In genomic region chr20:22489614-22490286, GRCh38 we compare ENCODE assay signal across 1 cellular context.
TF ChIP-seq lines count a peak whose summit lies in the region.

No MANE protein-coding gene starts in this region.

TF ChIP-seq in HepG2, 621 proteins besides CTCF, POLR2A, EP300 and RAD21 (continued from another document and continues in another):
- TF ChIP-seq UBTF (CRISPR knock-in tag; IDR thresholded peaks at IDR 0.05) (no peak), DZIP1 (CRISPR knock-in tag; IDR thresholded peaks at IDR 0.05) (no peak), KDM5A (IDR thresholded peaks at IDR 0.05; ENCODE audit: borderline replicate concordance, low read length) (no peak), NRL (CRISPR knock-in tag; IDR thresholded peaks at IDR 0.05; ENCODE audit: borderline replicate concordance) (no peak), ZFP36L2 (CRISPR knock-in tag; IDR thresholded peaks at IDR 0.05) (no peak), ELF1 (CRISPR knock-in tag; IDR thresholded peaks at IDR 0.05) (no peak), ZNF280D (CRISPR knock-in tag; IDR thresholded peaks at IDR 0.05) (peak; percentile 40; the same call in 1 of the 2 replicates), MYPOP (CRISPR knock-in tag; IDR thresholded peaks at IDR 0.05) (no peak; the same call in 1 of the 2 replicates), KMT2A (CRISPR knock-in tag; IDR thresholded peaks at IDR 0.05) (no peak), NFKB2 (CRISPR knock-in tag; IDR thresholded peaks at IDR 0.05; ENCODE audit: borderline replicate concordance) (no peak), ZNF207 (IDR thresholded peaks at IDR 0.05; ENCODE audit: borderline replicate concordance) (no peak), PRPF4 (IDR thresholded peaks at IDR 0.05; ENCODE audit: low read depth, low read length, poor library complexity, severe bottlenecking) (no peak), IKZF4 (CRISPR knock-in tag; IDR thresholded peaks at IDR 0.05; ENCODE audit: borderline replicate concordance, low read depth, not compliant biosample characterization) (peak; percentile 85), HBP1 (CRISPR knock-in tag; IDR thresholded peaks at IDR 0.05; ENCODE audit: low read depth) (0 out of 2 replicates have a peak, but pooled peaks have one; percentile 19), DNMT1 (CRISPR knock-in tag; IDR thresholded peaks at IDR 0.05) (no peak), MAX (IDR thresholded peaks at IDR 0.05) (no peak), HDAC6 (IDR thresholded peaks at IDR 0.05; ENCODE audit: low read depth, low read length) (no peak), MTA1 (CRISPR knock-in tag; IDR thresholded peaks at IDR 0.05; ENCODE audit: borderline replicate concordance) (no peak), MATR3 (CRISPR knock-in tag; IDR thresholded peaks at IDR 0.05) (no peak), ZNF292 (CRISPR knock-in tag; IDR thresholded peaks at IDR 0.05; ENCODE audit: borderline replicate concordance, low read depth) (peak; percentile 25; the same call in 1 of the 2 replicates), ZNF407 (CRISPR knock-in tag; IDR thresholded peaks at IDR 0.05; ENCODE audit: not compliant biosample characterization) (no peak), FOXO4 (CRISPR knock-in tag; conservative IDR thresholded peaks at IDR 0.05) (0 out of 2 replicates have a peak, but pooled peaks have one; percentile 67), TP53 (CRISPR knock-in tag; conservative IDR thresholded peaks at IDR 0.05) (no peak; the same call in 1 of the 2 replicates), ZNF232 (CRISPR knock-in tag; IDR thresholded peaks at IDR 0.05; ENCODE audit: borderline replicate concordance) (no peak), ZNF282 (IDR thresholded peaks at IDR 0.05; ENCODE audit: partially characterized antibody) (no peak), TRIM22 (IDR thresholded peaks at IDR 0.05) (no peak), ZNF614 (CRISPR knock-in tag; IDR thresholded peaks at IDR 0.05; ENCODE audit: borderline replicate concordance) (no peak), CHCHD3 (CRISPR knock-in tag; IDR thresholded peaks at IDR 0.05) (no peak), PAF1 (CRISPR knock-in tag; IDR thresholded peaks at IDR 0.05) (no peak), ATF4 (CRISPR knock-in tag; IDR thresholded peaks at IDR 0.05) (0 out of 4 replicates have a peak, but pooled peaks of 1 of the 2 experiments have one; percentile 7), AHR (CRISPR knock-in tag; IDR thresholded peaks at IDR 0.05) (no peak)
